Comparison of ENCODE assay signal across 21 cellular contexts in the genomic region with DNA sequence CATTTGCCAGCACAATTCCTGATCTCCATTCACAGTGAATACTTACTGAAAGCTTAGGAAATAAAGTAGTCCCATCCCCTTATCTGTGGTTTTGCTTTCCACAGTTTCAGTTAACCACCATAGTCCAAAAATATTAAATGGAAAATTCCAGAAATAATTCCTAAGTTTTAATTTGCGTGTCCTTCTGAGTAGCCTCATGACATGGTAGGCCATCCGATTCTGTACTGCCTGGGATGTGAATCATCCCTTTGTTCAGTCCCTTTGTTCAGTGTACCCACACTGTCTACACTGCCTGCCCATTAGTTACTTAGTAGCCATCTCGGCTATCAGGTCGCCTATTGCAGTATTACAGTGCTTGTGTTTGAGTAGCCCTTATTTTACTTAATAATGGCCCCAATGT. TPM values are rescaled to one million over a fixed set of nuclear protein-coding genes. Genes with fewer than 3 reads are reported as not detected.
A peak's percentile ranks its signal among the peaks of the same experiment; 100 is the strongest.
DNase-seq lines count a peak whose midpoint lies in the region; ATAC-seq and TF ChIP-seq lines count a peak whose summit lies in the region.
"Had no signal": no experiment of that assay in that cellular context is flagged by ENCODE, and none has a peak within 500 bp of the region (broad histone marks: within the 10 kb centered on the region; RNA-seq: fewer than 3 reads in every experiment).

No MANE protein-coding gene starts in this region.

- peaks cover 9% of the 10 kb centered on the region for H3F3A ChIP-seq in smooth muscle cell (ENCODE audit: low read depth)

- ATAC-seq in HG02588 (IDR thresholded peaks at IDR 0.05; ENCODE audit: unreplicated experiment) = no peak
- ATAC-seq: CD8-positive, alpha-beta T cell; GM12878; HCT116 had no signal

- H3K4me3 ChIP-seq in astrocyte of the spinal cord (ENCODE audit: low read depth, low read length) (no peak overlapping the region), smooth muscle cell (no peak overlapping the region)
- H3K4me3 ChIP-seq: BLaER1, GM12878, GM23248 had no signal

- in situ Hi-C loops in astrocyte of the spinal cord (cut with HindIII; ENCODE audit: low sequenced_read_pairs) = no loop called here

- no peaks in the 10 kb centered on the region for H3K79me2 ChIP-seq in smooth muscle cell (ENCODE audit: low read depth)

- no peak overlapping the region for H2AFZ ChIP-seq in smooth muscle cell (ENCODE audit: low read depth)
- H2AFZ ChIP-seq: GM23248 had no signal

- H3K4me1 ChIP-seq in smooth muscle cell (ENCODE audit: low read depth) = peaks cover 17% of the 10 kb centered on the region

- H4K20me1 ChIP-seq in smooth muscle cell (ENCODE audit: low read depth) = peaks cover 12% of the 10 kb centered on the region

- H3K27ac ChIP-seq in smooth muscle cell (ENCODE audit: low read depth) = no peak overlapping the region
- H3K27ac ChIP-seq: BLaER1, C4-2B, GM23248 had no signal

- no peaks in the 10 kb centered on the region for H3K9me3 ChIP-seq in smooth muscle cell (replicated peaks; ENCODE audit: low read depth)
- H3K9me3 ChIP-seq: BLaER1 had no signal

- H3K9ac ChIP-seq in smooth muscle cell (ENCODE audit: low read depth) = no peak overlapping the region
- H3K9ac ChIP-seq: BLaER1, GM23248 had no signal

- WGBS in smooth muscle cell (ENCODE audit: low lambda C conversion rate) = 82% methylated on average over 4 of the region's 4 CpGs

- peak overlapping the region; percentile 18 for H3K4me2 ChIP-seq in smooth muscle cell
- H3K4me2 ChIP-seq: BLaER1 had no signal

- TF ChIP-seq CTCF in astrocyte of the spinal cord (IDR thresholded peaks at IDR 0.05; ENCODE audit: low read depth, low read length) (no peak), smooth muscle cell (IDR thresholded peaks at IDR 0.05; ENCODE audit: borderline replicate concordance, insufficient read depth, poor library complexity, severe bottlenecking) (no peak)

- peak; percentile 68 for DNase-seq in SW480 (ENCODE audit: low spot score)
- peak; percentile 10 for DNase-seq in astrocyte of the spinal cord (ENCODE audit: low read depth, low spot score)
- peak; percentile 34 for DNase-seq in myocyte (ENCODE audit: low read depth)
- no peak for DNase-seq in smooth muscle cell (lab: John Stamatoyannopoulos, UW; ENCODE audit: unreplicated experiment)
- DNase-seq in activated CD4-positive, CD25-positive, alpha-beta regulatory T cell (lab: John Stamatoyannopoulos, UW) = no peak
- no peak for DNase-seq in NCI-H1436 treated with DMSO at 0.1 percent for 48 hours (lab: John Stamatoyannopoulos, UW)
- no peak for DNase-seq in AG08395 (ENCODE audit: low spot score)
- DNase-seq: Caco-2; CD4-positive, CD25-positive, alpha-beta regulatory T cell; CD8-positive, alpha-beta T cell; DMS153; DND-41; EL; GDM1; GM23248; H9 had no signal

- H3K36me3 ChIP-seq in smooth muscle cell (ENCODE audit: low read depth) = no peaks in the 10 kb centered on the region

- H3K27me3 ChIP-seq in smooth muscle cell (ENCODE audit: low read depth) = no peaks in the 10 kb centered on the region
- H3K27me3 ChIP-seq: BLaER1 had no signal

RNA-seq across cellular contexts. Expression of a gene that starts 14.2 kb away (rescaled TPM):
- total RNA-seq in myocyte = 17.3 and 36.1 TPM in 2 replicates
- polyA plus RNA-seq in myocyte (2012) = 5.7 TPM
- total RNA-seq in smooth muscle cell = 24.5 and 41.2 TPM in 2 replicates
- polyA plus RNA-seq in smooth muscle cell = 9.0 and 9.1 TPM in 2 replicates

Comparison
In these comparisons a context has a peak if more than half of its experiments do, and no peak if none do; other contexts are left out.
1. DNase-seq: peak in SW480 (single experiment), astrocyte of the spinal cord (single experiment) and myocyte (single experiment); none in smooth muscle cell (single experiment), activated CD4-positive, CD25-positive, alpha-beta regulatory T cell (0 of 4), NCI-H1436 treated with DMSO at 0.1 percent for 48 hours (single experiment) and AG08395 (single experiment).